Comparison of ENCODE assay signal across 8 cellular contexts in genomic region chr3:101724329-101725191, GRCh38.
DNase-seq lines count a peak whose midpoint lies in the region; ATAC-seq and TF ChIP-seq lines count a peak whose summit lies in the region.

TSS of gene CEP97 (plus strand) at chr3:101724614. CDS start at chr3:101724677, 63 bp downstream.

- peak within 1 kb of the TSS; percentile 84 for H3K4me3 ChIP-seq in choroid plexus epithelial cell (ENCODE audit: low read depth, low read length)

- no peak for TF ChIP-seq CTCF in choroid plexus epithelial cell (conservative IDR thresholded peaks at IDR 0.05; ENCODE audit: low read depth, low read length)

- DNase-seq in AG20443 (ENCODE audit: low spot score) (peak; percentile 94), NCI-H510A treated with DMSO at 0.1 percent for 48 hours (lab: John Stamatoyannopoulos, UW) (peak; percentile 85), choroid plexus epithelial cell (ENCODE audit: low read depth) (peak; percentile 96), kidney tubule cell (ENCODE audit: low spot score) (peak; percentile 94)
- peak; percentile 78 to 82 for DNase-seq in activated CD4-positive, alpha-beta T cell treated with anti-CD3 and anti-CD28 coated beads for 24 hours (ENCODE audit: low read depth in 2 of 2)
- DNase-seq in stimulated activated CD4-positive, alpha-beta T cell treated with anti-CD3 and anti-CD28 coated beads, Interleukin-1b, Interleukin-23, amount 100 ng/mL, for 24 hours (ENCODE audit: low read depth in 4 of 4, low spot score in 1 of 4): peak; percentile 75 to 83 (median 79)

- peak; percentile 56 for TF ChIP-seq POLR2A in GM19193 (IDR thresholded peaks at IDR 0.05; ENCODE audit: extremely low read depth, insufficient read depth, insufficient read length)

- peak; percentile 92 for ATAC-seq in HG03439 (IDR thresholded peaks at IDR 0.05; ENCODE audit: unreplicated experiment)

Comparison
In these comparisons a context has a peak if more than half of its experiments do, and no peak if none do; other contexts are left out.
1. Peak in every context shown above with its lines: DNase-seq, ATAC-seq and H3K4me3 ChIP-seq.